16 cellular contexts compared by ENCODE assay signal in genomic region chr17:80738987-80739730, GRCh38.
A peak's percentile ranks its signal among the peaks of the same experiment; 100 is the strongest.
DNase-seq lines count a peak whose midpoint lies in the region; ATAC-seq and TF ChIP-seq lines count a peak whose summit lies in the region.
"Had no signal": no experiment of that assay in that cellular context is flagged by ENCODE, and none has a peak within 500 bp of the region (broad histone marks: within the 10 kb centered on the region; RNA-seq: fewer than 3 reads in every experiment).

No MANE protein-coding gene starts in this region.

- TF ChIP-seq EP300 in sigmoid colon (IDR thresholded peaks at IDR 0.05) = no peak

- H4K20me1 ChIP-seq in GM23338 (replicated peaks; ENCODE audit: insufficient read depth) = peaks cover 8% of the 10 kb centered on the region; the same call in 1 of the 2 replicates

- peaks cover 76% of the 10 kb centered on the region for H3K36me3 Mint-ChIP-seq in activated T-cell treated with anti-CD3 and anti-CD28 coated beads, Interleukin-2, amount 50 U/mL, for 24 hours (ENCODE audit: low read depth)
- H3K36me3 Mint-ChIP-seq in GM23338 (ENCODE audit: low read depth) = peaks cover 34% of the 10 kb centered on the region
- peaks cover 52% of the 10 kb centered on the region for H3K36me3 Mint-ChIP-seq in activated naive CD8-positive, alpha-beta T cell treated with anti-CD3 and anti-CD28 coated beads for 36 hours
- peaks cover 36% of the 10 kb centered on the region for H3K36me3 Mint-ChIP-seq in neural crest cell (ENCODE audit: low read depth)
- H3K36me3 Mint-ChIP-seq in HFFc6 (ENCODE audit: low read depth) = peaks cover 53% of the 10 kb centered on the region

- DNase-seq in activated T-cell treated with anti-CD3 and anti-CD28 coated beads, Interleukin-2, amount 50 U/mL, for 24 hours = no peak
- DNase-seq in activated T-cell treated with anti-CD3 and anti-CD28 coated beads, Interleukin-2, amount 50 U/mL, for 48 hours = no peak
- DNase-seq in GM23338 (ENCODE audit: low spot score) (no peak), neural crest cell (ENCODE audit: low read depth, low spot score) (no peak), sigmoid colon (no peak), NCI-H446 treated with DMSO at 0.1 percent for 48 hours (lab: John Stamatoyannopoulos, UW) (no peak), HFFc6 (no peak)
- DNase-seq in activated naive CD8-positive, alpha-beta T cell treated with anti-CD3 and anti-CD28 coated beads for 36 hours = no peak
- DNase-seq: adrenal gland, cerebellar nuclear complex, gastrocnemius medialis, left ventricle myocardium superior, NCI-H1436, NCI-H446, psoas muscle, SHP77 treated with DMSO at 0.1 percent for 48 hours had no signal

- H3K9me3 ChIP-seq in sigmoid colon = no peaks in the 10 kb centered on the region
- H3K9me3 ChIP-seq: adrenal gland, gastrocnemius medialis had no signal

- no peak for ATAC-seq in GM23338
- ATAC-seq: gastrocnemius medialis, psoas muscle had no signal

- no peaks in the 10 kb centered on the region for H3K79me2 ChIP-seq in GM23338 (replicated peaks; ENCODE audit: insufficient read depth)

- no peak overlapping the region for H2AFZ ChIP-seq in GM23338

- no peak for TF ChIP-seq POLR2A in sigmoid colon (IDR thresholded peaks at IDR 0.05)

- H3K27me3 ChIP-seq in GM23338 (ENCODE audit: insufficient read depth) = no peaks in the 10 kb centered on the region
- no peaks in the 10 kb centered on the region for H3K27me3 ChIP-seq in sigmoid colon
- H3K27me3 ChIP-seq: adrenal gland, gastrocnemius medialis had no signal

- H3K27me3 Mint-ChIP-seq in activated T-cell treated with anti-CD3 and anti-CD28 coated beads, Interleukin-2, amount 50 U/mL, for 24 hours = no peaks in the 10 kb centered on the region
- H3K27me3 Mint-ChIP-seq in GM23338 (ENCODE audit: insufficient read depth, low read depth, poor library complexity) (peaks cover 4% of the 10 kb centered on the region), neural crest cell (ENCODE audit: low read depth) (no peaks in the 10 kb centered on the region), HFFc6 (ENCODE audit: insufficient read depth) (peaks cover 1% of the 10 kb centered on the region; the same call in 1 of the 2 replicates)
- no peaks in the 10 kb centered on the region for H3K27me3 Mint-ChIP-seq in activated naive CD8-positive, alpha-beta T cell treated with anti-CD3 and anti-CD28 coated beads for 36 hours

- H3K27ac ChIP-seq in GM23338 (ENCODE audit: low read depth) = no peak overlapping the region
- H3K27ac ChIP-seq in sigmoid colon = no peak overlapping the region
- H3K27ac ChIP-seq: adrenal gland, gastrocnemius medialis, psoas muscle had no signal

- H3K36me3 ChIP-seq in GM23338 (ENCODE audit: insufficient read depth) = peaks cover 7% of the 10 kb centered on the region; the same call in 1 of the 2 replicates
- H3K36me3 ChIP-seq in sigmoid colon = no peaks in the 10 kb centered on the region
- H3K36me3 ChIP-seq: adrenal gland, gastrocnemius medialis had no signal

- intact Hi-C loops in sigmoid colon (cut with DNase I) = no loop called here

- no peak overlapping the region for H3K4me3 ChIP-seq in GM23338
- no peak overlapping the region for H3K4me3 ChIP-seq in sigmoid colon
- H3K4me3 ChIP-seq: adrenal gland, gastrocnemius medialis, psoas muscle had no signal

- 0 out of 2 replicates have a peak, but pooled peaks cover 3% of the 10 kb centered on the region for H3F3A ChIP-seq in GM23338 (replicated peaks; ENCODE audit: low read depth)

- peak overlapping the region; percentile 54 for H3K27ac Mint-ChIP-seq in activated T-cell treated with anti-CD3 and anti-CD28 coated beads, Interleukin-2, amount 50 U/mL, for 24 hours
- H3K27ac Mint-ChIP-seq in GM23338 (peak overlapping the region; percentile 2; the same call in 1 of the 2 replicates), neural crest cell (ENCODE audit: unreplicated experiment) (peak overlapping the region; percentile 65), HFFc6 (no peak overlapping the region)
- H3K27ac Mint-ChIP-seq in activated naive CD8-positive, alpha-beta T cell treated with anti-CD3 and anti-CD28 coated beads for 36 hours = peak overlapping the region; percentile 88

- peaks cover 51% of the 10 kb centered on the region for H3K4me1 Mint-ChIP-seq in activated T-cell treated with anti-CD3 and anti-CD28 coated beads, Interleukin-2, amount 50 U/mL, for 24 hours (ENCODE audit: low read depth)
- H3K4me1 Mint-ChIP-seq in GM23338 = peaks cover 24% of the 10 kb centered on the region
- peaks cover 60% of the 10 kb centered on the region for H3K4me1 Mint-ChIP-seq in activated naive CD8-positive, alpha-beta T cell treated with anti-CD3 and anti-CD28 coated beads for 36 hours
- peaks cover 2% of the 10 kb centered on the region for H3K4me1 Mint-ChIP-seq in neural crest cell
- H3K4me1 Mint-ChIP-seq in HFFc6 (ENCODE audit: low read depth) = peaks cover 16% of the 10 kb centered on the region

- WGBS in sigmoid colon, 2 donors = 79 to 87% methylated on average over 21 of the region's 21 CpGs

- no peak overlapping the region for H3K4me2 ChIP-seq in GM23338

- H3K9me3 Mint-ChIP-seq in activated T-cell treated with anti-CD3 and anti-CD28 coated beads, Interleukin-2, amount 50 U/mL, for 24 hours = no peaks in the 10 kb centered on the region
- H3K9me3 Mint-ChIP-seq in GM23338 (peaks cover 24% of the 10 kb centered on the region), neural crest cell (peaks cover 6% of the 10 kb centered on the region), HFFc6 (no peaks in the 10 kb centered on the region)
- H3K9me3 Mint-ChIP-seq in activated naive CD8-positive, alpha-beta T cell treated with anti-CD3 and anti-CD28 coated beads for 36 hours = peaks cover 2% of the 10 kb centered on the region

- H3K9me2 ChIP-seq in GM23338 (ENCODE audit: insufficient read depth) = no peaks in the 10 kb centered on the region

- no peak overlapping the region for H3K4me3 Mint-ChIP-seq in activated T-cell treated with anti-CD3 and anti-CD28 coated beads, Interleukin-2, amount 50 U/mL, for 24 hours
- H3K4me3 Mint-ChIP-seq in GM23338 (no peak overlapping the region), neural crest cell (no peak overlapping the region), HFFc6 (no peak overlapping the region)
- peak overlapping the region; percentile 65 for H3K4me3 Mint-ChIP-seq in activated naive CD8-positive, alpha-beta T cell treated with anti-CD3 and anti-CD28 coated beads for 36 hours

- H3K4me1 ChIP-seq in GM23338 (ENCODE audit: insufficient read depth) = 0 out of 2 replicates have a peak, but pooled peaks cover 13% of the 10 kb centered on the region
- H3K4me1 ChIP-seq in sigmoid colon = peaks cover 0 to 5% (median 0%) of the 10 kb centered on the region in 4 donors

- TF ChIP-seq CTCF in GM23338 (conservative IDR thresholded peaks at IDR 0.05; ENCODE audit: low read depth in 2 of 2) = no peak
- no peak for TF ChIP-seq CTCF in neural crest cell (conservative IDR thresholded peaks at IDR 0.05)
- TF ChIP-seq CTCF in sigmoid colon (IDR thresholded peaks at IDR 0.05) = no peak
- no peak for TF ChIP-seq CTCF in HFFc6 (IDR thresholded peaks at IDR 0.05)
